24 cellular contexts compared by ENCODE assay signal in the genomic region with DNA sequence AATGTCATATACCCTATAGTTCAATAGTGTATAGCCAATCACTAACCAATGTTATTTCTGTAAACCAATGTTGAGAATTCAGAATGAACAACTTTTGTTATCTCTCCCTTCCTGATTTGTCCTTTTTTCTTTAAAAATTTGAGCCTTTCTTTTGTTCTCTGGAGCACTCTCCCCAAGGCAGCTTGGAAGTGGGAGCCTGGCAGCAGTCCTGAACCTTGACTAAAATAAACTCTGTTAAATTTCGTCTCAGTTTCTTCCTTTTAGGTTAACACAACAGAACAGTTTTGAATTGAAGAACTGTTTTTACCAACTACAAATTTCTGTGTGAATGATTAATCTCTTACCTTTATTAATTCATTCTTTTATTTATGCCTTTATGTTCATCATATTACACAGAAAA.
"Had no signal": no experiment of that assay in that cellular context is flagged by ENCODE, and none has a peak within 500 bp of the region (broad histone marks: within the 10 kb centered on the region; RNA-seq: fewer than 3 reads in every experiment).

No MANE protein-coding gene starts in this region.

- H3K27me3 ChIP-seq: brain microvascular endothelial cell, dorsolateral prefrontal cortex, esophagus muscularis mucosa, gastrocnemius medialis, left lung, neutrophil, pancreas, SJCRH30, testis, upper lobe of right lung had no signal

- H3K9me3 ChIP-seq: esophagus muscularis mucosa, gastrocnemius medialis, left lung, neutrophil, pancreas, SJCRH30, testis, upper lobe of right lung had no signal

- H3K9me3 Mint-ChIP-seq: activated CD4-positive, alpha-beta memory T cell treated with anti-CD3 and anti-CD28 coated beads, Interleukin-2, amount 10 ng/mL, durations not matched to agents 7 days and 5 days; activated naive CD4-positive, alpha-beta T cell treated with anti-CD3 and anti-CD28 coated beads, Interleukin-2, amount 10 ng/mL, durations not matched to agents 7 days and 5 days; effector memory CD8-positive, alpha-beta T cell; nephron; T-cell; WTC11 had no signal

- H3K27me3 Mint-ChIP-seq: activated CD4-positive, alpha-beta memory T cell treated with anti-CD3 and anti-CD28 coated beads, Interleukin-2, amount 10 ng/mL, durations not matched to agents 7 days and 5 days; activated naive CD4-positive, alpha-beta T cell treated with anti-CD3 and anti-CD28 coated beads, Interleukin-2, amount 10 ng/mL, durations not matched to agents 7 days and 5 days; effector memory CD8-positive, alpha-beta T cell; T-cell had no signal

- H3K4me3 ChIP-seq: dorsolateral prefrontal cortex, esophagus muscularis mucosa, gastrocnemius medialis, left lung, pancreas, SJCRH30, testis, upper lobe of right lung had no signal

- H3K27ac Mint-ChIP-seq: activated CD4-positive, alpha-beta memory T cell treated with anti-CD3 and anti-CD28 coated beads, Interleukin-2, amount 10 ng/mL, durations not matched to agents 7 days and 5 days; activated naive CD4-positive, alpha-beta T cell treated with anti-CD3 and anti-CD28 coated beads, Interleukin-2, amount 10 ng/mL, durations not matched to agents 7 days and 5 days; nephron; WTC11 had no signal

- H3K4me1 Mint-ChIP-seq: nephron, WTC11 had no signal

- DNase-seq: activated CD4-positive, alpha-beta memory T cell treated with anti-CD3 and anti-CD28 coated beads, Interleukin-2, amount 10 ng/mL, durations not matched to agents 7 days and 5 days; activated naive CD4-positive, alpha-beta T cell treated with anti-CD3 and anti-CD28 coated beads, Interleukin-2, amount 10 ng/mL, durations not matched to agents 7 days and 5 days; aorta; brain microvascular endothelial cell; caudate nucleus; dorsolateral prefrontal cortex; effector memory CD8-positive, alpha-beta T cell; gastrocnemius medialis; kidney glomerular epithelial cell; left lung; mammary epithelial cell; pancreas; SJCRH30; stimulated activated CD4-positive, alpha-beta T cell treated with anti-CD3 and anti-CD28 coated beads, Interleukin-12 subunit alpha, Interleukin-12 subunit beta, amount 100 ng/mL, for 4 hours; stimulated activated CD4-positive, alpha-beta T cell treated with anti-CD3 and anti-CD28 coated beads, Interleukin-4, amount 100 ng/mL, for 4 hours; T-cell; T-helper 9 cell; testis; upper lobe of right lung had no signal

- H3K27ac ChIP-seq: brain microvascular endothelial cell, esophagus muscularis mucosa, gastrocnemius medialis, left lung, neutrophil, pancreas, SJCRH30, upper lobe of right lung had no signal

- ATAC-seq: effector memory CD8-positive, alpha-beta T cell; gastrocnemius medialis; left lung; pancreas; right cardiac atrium; T-cell; upper lobe of right lung; WTC11 had no signal

- H3K4me1 ChIP-seq: gastrocnemius medialis, SJCRH30, testis had no signal

- H3K4me3 Mint-ChIP-seq: activated CD4-positive, alpha-beta memory T cell treated with anti-CD3 and anti-CD28 coated beads, Interleukin-2, amount 10 ng/mL, durations not matched to agents 7 days and 5 days; activated naive CD4-positive, alpha-beta T cell treated with anti-CD3 and anti-CD28 coated beads, Interleukin-2, amount 10 ng/mL, durations not matched to agents 7 days and 5 days; effector memory CD8-positive, alpha-beta T cell; nephron; T-cell; WTC11 had no signal
